Comparison of ENCODE assay signal across 38 cellular contexts in the genomic region with DNA sequence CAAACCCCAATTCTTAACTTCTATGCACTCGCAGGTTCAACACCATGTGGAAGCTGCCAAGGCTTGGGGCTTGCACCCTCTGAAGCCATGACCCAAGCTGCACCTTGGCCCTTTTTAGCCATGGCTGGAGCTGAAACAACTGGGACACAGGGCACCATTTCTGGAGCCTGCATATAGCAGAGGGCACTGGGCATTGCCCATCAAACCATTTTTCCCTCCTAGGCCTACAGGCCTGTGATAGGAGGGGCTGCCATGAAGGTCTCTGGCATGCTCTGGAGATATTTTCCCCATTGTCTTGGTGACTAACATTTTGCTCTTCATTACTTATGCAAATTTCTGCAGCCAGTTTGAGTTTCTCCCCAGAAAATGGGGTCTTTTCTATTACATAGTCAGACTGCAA.
"Had no signal": no experiment of that assay in that cellular context is flagged by ENCODE, and none has a peak within 500 bp of the region (broad histone marks: within the 10 kb centered on the region; RNA-seq: fewer than 3 reads in every experiment).

No MANE protein-coding gene starts in this region.

- H3K27me3 Mint-ChIP-seq: activated naive CD4-positive, alpha-beta T cell treated with anti-CD3 and anti-CD28 coated beads, Interleukin-2, amount 10 ng/mL, durations not matched to agents 7 days and 5 days; activated naive CD4-positive, alpha-beta T cell treated with anti-CD3 and anti-CD28 coated beads, Interleukin-2, amount 50 U/mL, for 24 hours; activated naive CD8-positive, alpha-beta T cell; activated naive CD8-positive, alpha-beta T cell treated with anti-CD3 and anti-CD28 coated beads for 36 hours; activated naive CD8-positive, alpha-beta T cell treated with anti-CD3 and anti-CD28 coated beads, Interleukin-2, amount 10 ng/mL, durations not matched to agents 7 days and 5 days; activated naive CD8-positive, alpha-beta T cell treated with anti-CD3 and anti-CD28 coated beads, Interleukin-2, amount 50 U/mL, for 24 hours; activated T-cell treated with anti-CD3 and anti-CD28 coated beads, Interleukin-2, amount 50 U/mL, for 24 hours; activated T-helper 17 cell treated with anti-CD3 and anti-CD28 coated beads, Interleukin-2, amount 50 U/mL, for 72 hours; brain; central memory CD8-positive, alpha-beta T cell had no signal

- DNase-seq: activated effector memory CD4-positive, alpha-beta T cell treated with anti-CD3 and anti-CD28 coated beads, Interleukin-2, amount 50 U/mL, for 16 hours; activated effector memory CD4-positive, alpha-beta T cell treated with Interleukin-2 at 50 U/mL for 16 hours; activated gamma-delta T cell; activated gamma-delta T cell treated with Interleukin-2 at 50 U/mL for 16 hours; activated naive CD4-positive, alpha-beta T cell; activated naive CD4-positive, alpha-beta T cell treated with anti-CD3 and anti-CD28 coated beads for 36 hours; activated naive CD4-positive, alpha-beta T cell treated with anti-CD3 and anti-CD28 coated beads, Interleukin-2, amount 10 ng/mL, durations not matched to agents 7 days and 5 days; activated naive CD4-positive, alpha-beta T cell treated with anti-CD3 and anti-CD28 coated beads, Interleukin-2, amount 50 U/mL, for 16 hours; activated naive CD4-positive, alpha-beta T cell treated with Interleukin-2 at 50 U/mL for 16 hours; activated naive CD8-positive, alpha-beta T cell treated with anti-CD3 and anti-CD28 coated beads for 36 hours; activated naive CD8-positive, alpha-beta T cell treated with anti-CD3 and anti-CD28 coated beads, Interleukin-2, amount 10 ng/mL, durations not matched to agents 7 days and 5 days; activated naive CD8-positive, alpha-beta T cell treated with anti-CD3 and anti-CD28 coated beads, Interleukin-2, amount 50 U/mL, for 24 hours; activated T-cell treated with anti-CD3 and anti-CD28 coated beads, Interleukin-2, amount 50 U/mL, for 1 hour; activated T-cell treated with anti-CD3 and anti-CD28 coated beads, Interleukin-2, amount 50 U/mL, for 24 hours; activated T-cell treated with anti-CD3 and anti-CD28 coated beads, Interleukin-2, amount 50 U/mL, for 4 hours; activated T-cell treated with anti-CD3 and anti-CD28 coated beads, Interleukin-2, amount 50 U/mL, for 48 hours; activated T-cell treated with anti-CD3 and anti-CD28 coated beads, Interleukin-2, amount 50 U/mL, for 72 hours; adrenal gland; amniotic stem cell; amygdala; anterior cingulate cortex; aorta; body of pancreas; brain microvascular endothelial cell; caudate nucleus; central memory CD4-positive, alpha-beta T cell; cerebellar nuclear complex had no signal

- H3K4me3 Mint-ChIP-seq: activated naive CD4-positive, alpha-beta T cell treated with anti-CD3 and anti-CD28 coated beads for 36 hours; activated naive CD4-positive, alpha-beta T cell treated with anti-CD3 and anti-CD28 coated beads, Interleukin-2, amount 10 ng/mL, durations not matched to agents 7 days and 5 days; activated naive CD4-positive, alpha-beta T cell treated with anti-CD3 and anti-CD28 coated beads, Interleukin-2, amount 50 U/mL, for 24 hours; activated naive CD8-positive, alpha-beta T cell; activated naive CD8-positive, alpha-beta T cell treated with anti-CD3 and anti-CD28 coated beads for 36 hours; activated naive CD8-positive, alpha-beta T cell treated with anti-CD3 and anti-CD28 coated beads, Interleukin-2, amount 10 ng/mL, durations not matched to agents 7 days and 5 days; activated naive CD8-positive, alpha-beta T cell treated with anti-CD3 and anti-CD28 coated beads, Interleukin-2, amount 50 U/mL, for 24 hours; activated T-cell treated with anti-CD3 and anti-CD28 coated beads, Interleukin-2, amount 50 U/mL, for 24 hours; activated T-cell treated with anti-CD3 and anti-CD28 coated beads, Interleukin-2, amount 50 U/mL, for 4 hours; activated T-cell treated with anti-CD3 and anti-CD28 coated beads, Interleukin-2, amount 50 U/mL, for 72 hours; activated T-helper 1 cell treated with anti-CD3 and anti-CD28 coated beads, Interleukin-12 subunit alpha, Interleukin-12 subunit beta, Interleukin-2, Interleukin-4 antibody, amounts not matched to agents 30 ng/mL and 10 ng/mL and 1 ng/mL, durations not matched to agents 14 hours and 24 hours and 36 hours; activated T-helper 17 cell treated with anti-CD3 and anti-CD28 coated beads, Interleukin-2, amount 50 U/mL, for 72 hours; brain; central memory CD8-positive, alpha-beta T cell had no signal

- H3K27ac Mint-ChIP-seq: activated naive CD4-positive, alpha-beta T cell treated with anti-CD3 and anti-CD28 coated beads for 36 hours; activated naive CD4-positive, alpha-beta T cell treated with anti-CD3 and anti-CD28 coated beads, Interleukin-2, amount 10 ng/mL, durations not matched to agents 7 days and 5 days; activated naive CD4-positive, alpha-beta T cell treated with anti-CD3 and anti-CD28 coated beads, Interleukin-2, amount 50 U/mL, for 24 hours; activated naive CD4-positive, alpha-beta T cell treated with anti-CD3 and anti-CD28 coated beads, Interleukin-2, amount 50 U/mL, for 72 hours; activated naive CD8-positive, alpha-beta T cell; activated naive CD8-positive, alpha-beta T cell treated with anti-CD3 and anti-CD28 coated beads for 36 hours; activated naive CD8-positive, alpha-beta T cell treated with anti-CD3 and anti-CD28 coated beads, Interleukin-2, amount 10 ng/mL, durations not matched to agents 7 days and 5 days; activated naive CD8-positive, alpha-beta T cell treated with anti-CD3 and anti-CD28 coated beads, Interleukin-2, amount 50 U/mL, for 24 hours; activated T-cell treated with anti-CD3 and anti-CD28 coated beads, Interleukin-2, amount 50 U/mL, for 24 hours; activated T-cell treated with anti-CD3 and anti-CD28 coated beads, Interleukin-2, amount 50 U/mL, for 72 hours; activated T-helper 1 cell treated with anti-CD3 and anti-CD28 coated beads, Interleukin-12 subunit alpha, Interleukin-12 subunit beta, Interleukin-2, Interleukin-4 antibody, amounts not matched to agents 30 ng/mL and 10 ng/mL and 1 ng/mL, durations not matched to agents 14 hours and 24 hours and 36 hours; activated T-helper 17 cell treated with anti-CD3 and anti-CD28 coated beads, Interleukin-2, amount 50 U/mL, for 72 hours; activated T-helper 2 cell treated with anti-CD3 and anti-CD28 coated beads, Interferon-gamma antibody, Interleukin-2, Interleukin-4, amounts not matched to agents 10 μg/mL and 5 μg/mL and 100 μg/mL, durations not matched to agents 14 hours and 24 hours and 36 hours; brain had no signal

- H3K36me3 Mint-ChIP-seq: activated naive CD4-positive, alpha-beta T cell treated with anti-CD3 and anti-CD28 coated beads, Interleukin-2, amount 10 ng/mL, durations not matched to agents 7 days and 5 days; activated naive CD4-positive, alpha-beta T cell treated with anti-CD3 and anti-CD28 coated beads, Interleukin-2, amount 50 U/mL, for 24 hours; activated naive CD4-positive, alpha-beta T cell treated with anti-CD3 and anti-CD28 coated beads, Interleukin-2, amount 50 U/mL, for 72 hours; activated naive CD8-positive, alpha-beta T cell; activated naive CD8-positive, alpha-beta T cell treated with anti-CD3 and anti-CD28 coated beads for 36 hours; activated naive CD8-positive, alpha-beta T cell treated with anti-CD3 and anti-CD28 coated beads, Interleukin-2, amount 10 ng/mL, durations not matched to agents 7 days and 5 days; brain had no signal

- H3K9me3 ChIP-seq: adrenal gland, ascending aorta, body of pancreas, breast epithelium had no signal

- H3K4me3 ChIP-seq: adrenal gland, ascending aorta, body of pancreas, breast epithelium, cardiac muscle cell had no signal

- H3K9me3 Mint-ChIP-seq: activated naive CD8-positive, alpha-beta T cell treated with anti-CD3 and anti-CD28 coated beads, Interleukin-2, amount 10 ng/mL, durations not matched to agents 7 days and 5 days had no signal

- H3K27ac ChIP-seq: adrenal gland, ascending aorta, body of pancreas, brain microvascular endothelial cell, breast epithelium, cardiac muscle cell had no signal

- H3K27me3 ChIP-seq: adrenal gland, ascending aorta, body of pancreas, brain microvascular endothelial cell, breast epithelium, cardiac muscle cell had no signal

- H3K36me3 ChIP-seq: adrenal gland, ascending aorta, brain microvascular endothelial cell, breast epithelium, cardiac muscle cell had no signal

- H3K4me1 ChIP-seq: adrenal gland, ascending aorta, body of pancreas, breast epithelium had no signal

- H3K4me1 Mint-ChIP-seq: activated naive CD4-positive, alpha-beta T cell treated with anti-CD3 and anti-CD28 coated beads, Interleukin-2, amount 10 ng/mL, durations not matched to agents 7 days and 5 days; activated naive CD4-positive, alpha-beta T cell treated with anti-CD3 and anti-CD28 coated beads, Interleukin-2, amount 50 U/mL, for 24 hours; activated naive CD8-positive, alpha-beta T cell treated with anti-CD3 and anti-CD28 coated beads for 36 hours; activated naive CD8-positive, alpha-beta T cell treated with anti-CD3 and anti-CD28 coated beads, Interleukin-2, amount 10 ng/mL, durations not matched to agents 7 days and 5 days; activated naive CD8-positive, alpha-beta T cell treated with anti-CD3 and anti-CD28 coated beads, Interleukin-2, amount 50 U/mL, for 24 hours; activated T-helper 17 cell treated with anti-CD3 and anti-CD28 coated beads, Interleukin-2, amount 50 U/mL, for 72 hours; brain; central memory CD8-positive, alpha-beta T cell had no signal
